15 cellular contexts compared by ENCODE assay signal in the genomic region with DNA sequence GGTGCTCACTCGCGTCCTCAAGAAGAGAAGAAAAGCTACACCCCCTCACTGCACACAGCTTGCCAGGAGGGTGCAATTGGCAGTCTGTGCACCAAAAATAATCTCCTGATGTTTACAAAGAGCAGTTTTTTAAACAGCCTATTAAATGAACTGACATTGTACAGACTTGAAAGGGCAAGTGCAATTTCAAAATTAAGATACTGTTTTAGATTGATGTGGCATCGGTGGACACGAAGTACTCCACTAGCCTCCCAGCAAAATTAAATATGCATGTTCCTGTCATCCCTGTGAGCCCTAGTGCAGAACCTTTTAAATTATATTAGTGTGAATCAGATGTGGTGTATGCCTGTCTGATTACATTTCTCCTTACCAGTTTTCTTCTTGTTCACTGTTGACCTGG.
A peak's percentile ranks its signal among the peaks of the same experiment; 100 is the strongest.
DNase-seq lines count a peak whose midpoint lies in the region; TF ChIP-seq lines count a peak whose summit lies in the region.
"Had no signal": no experiment of that assay in that cellular context is flagged by ENCODE, and none has a peak within 500 bp of the region (broad histone marks: within the 10 kb centered on the region; RNA-seq: fewer than 3 reads in every experiment).

No MANE protein-coding gene starts in this region.

- no peak for TF ChIP-seq POLR2A in tibial nerve (IDR thresholded peaks at IDR 0.05)

- H3K4me1 ChIP-seq in BE2C (peaks cover 5% of the 10 kb centered on the region), tibial nerve (no peaks in the 10 kb centered on the region)

- no peak overlapping the region for H3K27ac ChIP-seq in tibial nerve
- H3K27ac ChIP-seq: C4-2B had no signal

- no peak for TF ChIP-seq EP300 in tibial nerve (IDR thresholded peaks at IDR 0.05)

- H3K4me3 ChIP-seq in BE2C (ENCODE audit: low read depth, low read length) (peak overlapping the region; percentile 33), tibial nerve (no peak overlapping the region)

- DNase-seq in NCI-H1694 treated with DMSO at 0.1 percent for 48 hours (lab: John Stamatoyannopoulos, UW) (peak; percentile 3), NCI-H1694 (lab: John Stamatoyannopoulos, UW) (no peak), BE2C (no peak), SK-N-DZ (ENCODE audit: low spot score) (peak; percentile 74), left kidney (ENCODE audit: low read depth, low spot score) (peak; percentile 9), H4 (ENCODE audit: low spot score) (no peak), tibial nerve (ENCODE audit: low spot score in 2 of 2) (no peak), superior temporal gyrus (ENCODE audit: extremely low spot score) (no peak)
- DNase-seq: CD4-positive, alpha-beta T cell; DMS153; DMS79; GDM1; GOT3; H9 had no signal

- TF ChIP-seq CTCF in BE2C (IDR thresholded peaks at IDR 0.05; ENCODE audit: low read depth, low read length) = no peak
- TF ChIP-seq CTCF in tibial nerve (IDR thresholded peaks at IDR 0.05) = no peak

- no peaks in the 10 kb centered on the region for H3K36me3 ChIP-seq in BE2C
- no peaks in the 10 kb centered on the region for H3K36me3 ChIP-seq in tibial nerve

- H3K27me3 ChIP-seq in BE2C = no peaks in the 10 kb centered on the region
- no peaks in the 10 kb centered on the region for H3K27me3 ChIP-seq in tibial nerve

- no peaks in the 10 kb centered on the region for H3K9me3 ChIP-seq in BE2C
- peaks cover 0 to 4% (median 0%) of the 10 kb centered on the region in 4 donors for H3K9me3 ChIP-seq in tibial nerve

- WGBS in tibial nerve, 2 donors = 77 to 79% methylated on average over 4 of the region's 4 CpGs

Comparison
In these comparisons a context has a peak if more than half of its experiments do, and no peak if none do; other contexts are left out.
1. DNase-seq: peak in NCI-H1694 treated with DMSO at 0.1 percent for 48 hours (single experiment), SK-N-DZ (single experiment) and left kidney (single experiment); none in NCI-H1694 (single experiment), BE2C (single experiment), H4 (single experiment), tibial nerve (0 of 2) and superior temporal gyrus (single experiment).